In the genomic region with DNA sequence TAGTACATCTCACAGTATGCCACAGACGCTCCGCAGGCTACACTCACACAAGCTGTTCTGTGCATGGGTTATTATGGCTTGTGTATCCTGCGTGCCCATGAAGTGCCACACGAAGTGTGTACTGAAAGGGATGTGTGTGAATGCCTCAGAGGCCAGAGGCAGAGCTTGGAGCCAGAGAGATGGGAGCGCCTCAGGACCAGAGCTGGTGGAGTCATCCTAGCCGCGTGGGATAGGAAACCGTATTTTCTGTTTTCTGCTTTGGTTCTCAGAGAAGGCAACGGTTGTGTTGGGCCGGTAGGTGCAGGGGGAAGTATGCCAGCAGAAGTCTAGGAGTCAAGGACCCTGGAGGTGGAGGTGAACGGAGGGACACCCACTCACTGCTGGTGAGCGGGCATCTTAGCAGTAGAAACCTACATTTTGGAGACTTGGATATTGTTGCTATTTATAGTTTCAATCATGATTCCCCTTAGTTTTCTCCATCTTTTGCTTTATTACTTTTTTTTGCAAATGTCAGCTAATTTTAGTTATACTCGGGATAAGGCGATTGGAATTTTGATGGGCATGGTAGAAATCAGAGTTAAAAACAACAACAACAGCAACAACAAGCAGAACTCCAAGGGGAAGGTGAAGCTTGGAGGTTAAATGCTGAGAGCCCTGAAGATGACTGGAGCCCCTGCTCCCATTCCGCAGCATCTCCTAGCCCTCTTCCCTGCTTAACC, we compare ENCODE assay signal across 15 cellular contexts.
"Had no signal": no experiment of that assay in that cellular context is flagged by ENCODE, and none has a peak within 500 bp of the region (broad histone marks: within the 10 kb centered on the region; RNA-seq: fewer than 3 reads in every experiment).

No MANE protein-coding gene starts in this region.

- ATAC-seq: activated T-helper 17 cell treated with anti-CD3 and anti-CD28 coated beads, Interleukin-2, amount 50 U/mL, for 72 hours; WTC11 had no signal

- H3K27ac ChIP-seq: thoracic aorta had no signal

- H3K9me3 ChIP-seq: thoracic aorta had no signal

- H3K4me3 ChIP-seq: thoracic aorta had no signal

- DNase-seq: activated naive CD4-positive, alpha-beta T cell; activated naive CD8-positive, alpha-beta T cell treated with anti-CD3 and anti-CD28 coated beads, Interleukin-2, amount 10 ng/mL, durations not matched to agents 7 days and 5 days; activated T-cell treated with anti-CD3 and anti-CD28 coated beads, Interleukin-2, amount 50 U/mL, for 1 hour; amygdala; cortex of kidney; foreskin fibroblast; hippocampal formation; nephron progenitor cell; nucleus accumbens; stimulated activated CD4-positive, alpha-beta T cell treated with anti-CD3 and anti-CD28 coated beads, Interleukin-4, amount 100 ng/mL, for 24 hours; stimulated activated naive CD4-positive, alpha-beta T cell treated with Interleukin-2 at 50 U/mL for 16 hours; T1000 had no signal

- H3K36me3 ChIP-seq: thoracic aorta had no signal
